Comparison of ENCODE assay signal across 16 cellular contexts in genomic region chr4:24392613-24393012, GRCh38.
DNase-seq lines count a peak whose midpoint lies in the region; TF ChIP-seq lines count a peak whose summit lies in the region.
"Had no signal": no experiment of that assay in that cellular context is flagged by ENCODE, and none has a peak within 500 bp of the region (broad histone marks: within the 10 kb centered on the region; RNA-seq: fewer than 3 reads in every experiment).

No MANE protein-coding gene starts in this region.

- TF ChIP-seq RAD21 in neural cell (conservative IDR thresholded peaks at IDR 0.05) = no peak

- H3K27ac ChIP-seq in neural cell (ENCODE audit: low read length) = peak overlapping the region; percentile 55
- H3K27ac ChIP-seq: 22Rv1; A549; BLaER1 treated with 17β-estradiol and CSF1 and Interleukin-3, amounts not matched to agents 10 nM and 100 nM; C4-2B had no signal

- no peaks in the 10 kb centered on the region for H3K79me2 ChIP-seq in neural cell (replicated peaks; ENCODE audit: insufficient read depth, low read length)

- H3K9me2 ChIP-seq in neural cell (ENCODE audit: insufficient read depth, low read length) = no peaks in the 10 kb centered on the region

- no peak for TF ChIP-seq CTCF in neural cell (IDR thresholded peaks at IDR 0.05; ENCODE audit: poor library complexity, severe bottlenecking)

- no peak for TF ChIP-seq EP300 in neural cell (conservative IDR thresholded peaks at IDR 0.05; ENCODE audit: poor library complexity, severe bottlenecking)

- no peaks in the 10 kb centered on the region for H4K20me1 ChIP-seq in neural cell (ENCODE audit: insufficient read depth)
- H4K20me1 ChIP-seq: BLaER1 treated with 17β-estradiol and CSF1 and Interleukin-3, amounts not matched to agents 10 nM and 100 nM had no signal

- H3K9ac ChIP-seq in neural cell (ENCODE audit: low read length) = no peak overlapping the region
- H3K9ac ChIP-seq: BLaER1 treated with 17β-estradiol and CSF1 and Interleukin-3, amounts not matched to agents 10 nM and 100 nM had no signal

- peak overlapping the region; percentile 3 for H3K4me3 ChIP-seq in neural cell (ENCODE audit: low read length)
- H3K4me3 ChIP-seq: A549; BLaER1 treated with 17β-estradiol and CSF1 and Interleukin-3, amounts not matched to agents 10 nM and 100 nM had no signal

- no peak overlapping the region for H3K4me2 ChIP-seq in neural cell (ENCODE audit: low read length)
- H3K4me2 ChIP-seq: A549; BLaER1 treated with 17β-estradiol and CSF1 and Interleukin-3, amounts not matched to agents 10 nM and 100 nM had no signal

- peak; percentile 70 for DNase-seq in NCI-H82 treated with DMSO at 0.1 percent for 48 hours (lab: John Stamatoyannopoulos, UW; ENCODE audit: unreplicated experiment)
- no peak for DNase-seq in NCI-H82 (lab: John Stamatoyannopoulos, UW)
- DNase-seq in OCI-M1 (lab: John Stamatoyannopoulos, UW) = no peak
- DNase-seq in foreskin melanocyte = no peak
- DNase-seq: AML-193; Caco-2; Calu3; CD4-positive, alpha-beta T cell; CD8-positive, alpha-beta T cell; DMS79 treated with DMSO at 0.1 percent for 48 hours; GF-D8 had no signal

- H3K36me3 ChIP-seq in neural cell (ENCODE audit: insufficient read depth, low read length) = no peaks in the 10 kb centered on the region
- H3K36me3 ChIP-seq: BLaER1 treated with 17β-estradiol and CSF1 and Interleukin-3, amounts not matched to agents 10 nM and 100 nM had no signal

- H2AFZ ChIP-seq in neural cell (ENCODE audit: low read depth, low read length) = no peak overlapping the region

- no peaks in the 10 kb centered on the region for H3F3A ChIP-seq in neural cell (ENCODE audit: insufficient read depth, low read length, poor library complexity, severe bottlenecking)

- no peaks in the 10 kb centered on the region for H3K9me3 ChIP-seq in neural cell (ENCODE audit: low read length)
- H3K9me3 ChIP-seq: A549; BLaER1 treated with 17β-estradiol and CSF1 and Interleukin-3, amounts not matched to agents 10 nM and 100 nM; Caco-2 had no signal

- no peaks in the 10 kb centered on the region for H3K27me3 ChIP-seq in neural cell (ENCODE audit: insufficient read depth, low read depth, low read length)
- H3K27me3 ChIP-seq: BLaER1 treated with 17β-estradiol and CSF1 and Interleukin-3, amounts not matched to agents 10 nM and 100 nM had no signal

TF ChIP-seq in neural cell, 6 proteins besides CTCF, POLR2A, EP300 and RAD21:
- no peak for TF ChIP-seq POLR2AphosphoS5 (IDR thresholded peaks at IDR 0.05)
- no peak for TF ChIP-seq TAF1 (IDR thresholded peaks at IDR 0.05; ENCODE audit: low read depth)
- TF ChIP-seq MXI1 (conservative IDR thresholded peaks at IDR 0.05; ENCODE audit: poor library complexity, severe bottlenecking) = no peak
- TF ChIP-seq, protein P1, sequence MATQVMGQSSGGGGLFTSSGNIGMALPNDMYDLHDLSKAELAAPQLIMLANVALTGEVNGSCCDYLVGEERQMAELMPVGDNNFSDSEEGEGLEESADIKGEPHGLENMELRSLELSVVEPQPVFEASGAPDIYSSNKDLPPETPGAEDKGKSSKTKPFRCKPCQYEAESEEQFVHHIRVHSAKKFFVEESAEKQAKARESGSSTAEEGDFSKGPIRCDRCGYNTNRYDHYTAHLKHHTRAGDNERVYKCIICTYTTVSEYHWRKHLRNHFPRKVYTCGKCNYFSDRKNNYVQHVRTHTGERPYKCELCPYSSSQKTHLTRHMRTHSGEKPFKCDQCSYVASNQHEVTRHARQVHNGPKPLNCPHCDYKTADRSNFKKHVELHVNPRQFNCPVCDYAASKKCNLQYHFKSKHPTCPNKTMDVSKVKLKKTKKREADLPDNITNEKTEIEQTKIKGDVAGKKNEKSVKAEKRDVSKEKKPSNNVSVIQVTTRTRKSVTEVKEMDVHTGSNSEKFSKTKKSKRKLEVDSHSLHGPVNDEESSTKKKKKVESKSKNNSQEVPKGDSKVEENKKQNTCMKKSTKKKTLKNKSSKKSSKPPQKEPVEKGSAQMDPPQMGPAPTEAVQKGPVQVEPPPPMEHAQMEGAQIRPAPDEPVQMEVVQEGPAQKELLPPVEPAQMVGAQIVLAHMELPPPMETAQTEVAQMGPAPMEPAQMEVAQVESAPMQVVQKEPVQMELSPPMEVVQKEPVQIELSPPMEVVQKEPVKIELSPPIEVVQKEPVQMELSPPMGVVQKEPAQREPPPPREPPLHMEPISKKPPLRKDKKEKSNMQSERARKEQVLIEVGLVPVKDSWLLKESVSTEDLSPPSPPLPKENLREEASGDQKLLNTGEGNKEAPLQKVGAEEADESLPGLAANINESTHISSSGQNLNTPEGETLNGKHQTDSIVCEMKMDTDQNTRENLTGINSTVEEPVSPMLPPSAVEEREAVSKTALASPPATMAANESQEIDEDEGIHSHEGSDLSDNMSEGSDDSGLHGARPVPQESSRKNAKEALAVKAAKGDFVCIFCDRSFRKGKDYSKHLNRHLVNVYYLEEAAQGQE (IDR thresholded peaks at IDR 0.05; ENCODE audit: borderline replicate concordance) = no peak
- TF ChIP-seq SMC3 (conservative IDR thresholded peaks at IDR 0.05; ENCODE audit: poor library complexity) = no peak
